In genomic region chr14:24481622-24482324, GRCh38 we compare ENCODE assay signal across 1 cellular context.
TF ChIP-seq lines count a peak whose summit lies in the region.

No MANE protein-coding gene starts in this region.

TF ChIP-seq in HepG2, 621 proteins besides CTCF, POLR2A, EP300 and RAD21 (continued from another document and continues in another):
- TF ChIP-seq SNAPC5 (CRISPR knock-in tag; IDR thresholded peaks at IDR 0.05; ENCODE audit: borderline replicate concordance) (peak; percentile 65; the same call in 1 of the 2 replicates), ZNF253 (CRISPR knock-in tag; IDR thresholded peaks at IDR 0.05; ENCODE audit: borderline replicate concordance) (no peak), TCF7L2 (IDR thresholded peaks at IDR 0.05; ENCODE audit: low read depth, low read length) (no peak), GATA4 (IDR thresholded peaks at IDR 0.05; ENCODE audit: borderline replicate concordance, low read depth) (no peak), FOXK1 (CRISPR knock-in tag; IDR thresholded peaks at IDR 0.05; ENCODE audit: borderline replicate concordance, low read depth) (no peak), ZFAT (CRISPR knock-in tag; conservative IDR thresholded peaks at IDR 0.05) (no peak), GATAD2A (CRISPR knock-in tag; IDR thresholded peaks at IDR 0.05) (peak; percentile 77; the same call in 1 of the 2 replicates), ZNF160 (CRISPR knock-in tag; IDR thresholded peaks at IDR 0.05) (peak; percentile 87; the same call in 1 of the 2 replicates), ZBTB10 (CRISPR knock-in tag; IDR thresholded peaks at IDR 0.05; ENCODE audit: borderline replicate concordance) (no peak; the same call in 1 of the 2 replicates), ESRRA (CRISPR knock-in tag; IDR thresholded peaks at IDR 0.05; ENCODE audit: low read depth) (peak; percentile 54; the same call in 1 of the 2 replicates), KLF13 (CRISPR knock-in tag; IDR thresholded peaks at IDR 0.05) (peak; percentile 70; the same call in 1 of the 2 replicates), ZSCAN5A (CRISPR knock-in tag; IDR thresholded peaks at IDR 0.05; ENCODE audit: borderline replicate concordance) (peak; percentile 99; the same call in 1 of the 2 replicates), ZNF749 (CRISPR knock-in tag; IDR thresholded peaks at IDR 0.05; ENCODE audit: borderline replicate concordance) (no peak), ZNF547 (CRISPR knock-in tag; IDR thresholded peaks at IDR 0.05) (peak; percentile 94), PHF21A (CRISPR knock-in tag; IDR thresholded peaks at IDR 0.05) (peak; percentile 100), BRF2 (CRISPR knock-in tag; IDR thresholded peaks at IDR 0.05) (peak; percentile 69; the same call in 1 of the 2 replicates), ZNF652 (CRISPR knock-in tag; IDR thresholded peaks at IDR 0.05; ENCODE audit: borderline replicate concordance, low read depth) (peak; percentile 43; the same call in 1 of the 2 replicates), U2AF1 (optimal IDR thresholded peaks at IDR 0.05; ENCODE audit: low read depth, low read length) (peak; percentile 54), GRHL1 (CRISPR knock-in tag; conservative IDR thresholded peaks at IDR 0.05) (no peak), CREB1 (IDR thresholded peaks at IDR 0.05) (no peak), CREB1 (CRISPR knock-in tag; IDR thresholded peaks at IDR 0.05) (no peak), ZEB1 (IDR thresholded peaks at IDR 0.05; ENCODE audit: insufficient replicate concordance, low read depth) (no peak), AHDC1 (CRISPR knock-in tag; IDR thresholded peaks at IDR 0.05; ENCODE audit: borderline replicate concordance) (no peak), ZNF75D (CRISPR knock-in tag; IDR thresholded peaks at IDR 0.05; ENCODE audit: borderline replicate concordance) (no peak), NCOR1 (IDR thresholded peaks at IDR 0.05; ENCODE audit: borderline replicate concordance, low read length) (peak; percentile 81), NFAT5 (CRISPR knock-in tag; IDR thresholded peaks at IDR 0.05) (peak; percentile 54), HBP1 (CRISPR knock-in tag; IDR thresholded peaks at IDR 0.05; ENCODE audit: low read depth) (peak; percentile 36; the same call in 1 of the 2 replicates), ATF7-NPFF (CRISPR knock-in tag; IDR thresholded peaks at IDR 0.05; ENCODE audit: low read depth) (peak; percentile 73; the same call in 1 of the 2 replicates), ZNF234 (CRISPR knock-in tag; conservative IDR thresholded peaks at IDR 0.05) (no peak), ZSCAN22 (CRISPR knock-in tag; IDR thresholded peaks at IDR 0.05) (no peak), ARHGAP35 (CRISPR knock-in tag; IDR thresholded peaks at IDR 0.05; ENCODE audit: borderline replicate concordance) (no peak; the same call in 1 of the 2 replicates), ZNF264 (CRISPR knock-in tag; IDR thresholded peaks at IDR 0.05) (peak; percentile 94), GABPA (IDR thresholded peaks at IDR 0.05; ENCODE audit: low read depth, low read length) (no peak), GABPA (CRISPR knock-in tag; IDR thresholded peaks at IDR 0.05; ENCODE audit: low read depth) (no peak), ZNF275 (CRISPR knock-in tag; IDR thresholded peaks at IDR 0.05; ENCODE audit: borderline replicate concordance) (peak; percentile 83; the same call in 1 of the 2 replicates), AHR (CRISPR knock-in tag; IDR thresholded peaks at IDR 0.05) (peak; percentile 86; the same call in 1 of the 2 replicates), REPIN1 (CRISPR knock-in tag; IDR thresholded peaks at IDR 0.05; ENCODE audit: borderline replicate concordance, low read depth) (peak; percentile 97), PTBP1 (IDR thresholded peaks at IDR 0.05; ENCODE audit: low read depth, low read length, poor library complexity, severe bottlenecking) (peak; percentile 76), ZNF644 (CRISPR knock-in tag; IDR thresholded peaks at IDR 0.05; ENCODE audit: low read depth) (peak; percentile 93)
